ENCODE assay signal across 1 cellular context in genomic region chr11:70180906-70181305, GRCh38.
TF ChIP-seq lines count a peak whose summit lies in the region.

No MANE protein-coding gene starts in this region.

TF ChIP-seq in IMR-90, 13 proteins besides CTCF, POLR2A, EP300 and RAD21:
- TF ChIP-seq, protein P1, sequence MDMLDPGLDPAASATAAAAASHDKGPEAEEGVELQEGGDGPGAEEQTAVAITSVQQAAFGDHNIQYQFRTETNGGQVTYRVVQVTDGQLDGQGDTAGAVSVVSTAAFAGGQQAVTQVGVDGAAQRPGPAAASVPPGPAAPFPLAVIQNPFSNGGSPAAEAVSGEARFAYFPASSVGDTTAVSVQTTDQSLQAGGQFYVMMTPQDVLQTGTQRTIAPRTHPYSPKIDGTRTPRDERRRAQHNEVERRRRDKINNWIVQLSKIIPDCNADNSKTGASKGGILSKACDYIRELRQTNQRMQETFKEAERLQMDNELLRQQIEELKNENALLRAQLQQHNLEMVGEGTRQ (IDR thresholded peaks at IDR 0.05; ENCODE audit: low read depth, low read length): no peak
- no peak for TF ChIP-seq SMC3 (IDR thresholded peaks at IDR 0.05; ENCODE audit: low read depth, low read length)
- no peak for TF ChIP-seq MAFK (IDR thresholded peaks at IDR 0.05; ENCODE audit: low read depth, low read length)
- TF ChIP-seq CHD1 (IDR thresholded peaks at IDR 0.05; ENCODE audit: low read depth, low read length): no peak
- TF ChIP-seq MAZ (IDR thresholded peaks at IDR 0.05; ENCODE audit: borderline replicate concordance, low read depth, low read length): no peak
- no peak for TF ChIP-seq NFE2L2 (IDR thresholded peaks at IDR 0.05; ENCODE audit: low read depth, low read length)
- TF ChIP-seq RFX5 (IDR thresholded peaks at IDR 0.05; ENCODE audit: low read depth, low read length): no peak
TF ChIP-seq in IMR-90: peak in this region for 0.
